Comparison of ENCODE assay signal across 1 cellular context in genomic region chr17:4969551-4970231, GRCh38.
TF ChIP-seq lines count a peak whose summit lies in the region.

No MANE protein-coding gene starts in this region.

TF ChIP-seq in HepG2, 621 proteins besides CTCF, POLR2A, EP300 and RAD21 (continued from another document and continues in another):
- TF ChIP-seq HOXA5 (CRISPR knock-in tag; IDR thresholded peaks at IDR 0.05), result 0 out of 2 replicates have a peak, but pooled peaks have one; percentile 25
- 0 out of 2 replicates have a peak, but pooled peaks have one; percentile 36 for TF ChIP-seq ZNF747 (CRISPR knock-in tag; IDR thresholded peaks at IDR 0.05; ENCODE audit: borderline replicate concordance)
- no peak for TF ChIP-seq AGO1 (IDR thresholded peaks at IDR 0.05; ENCODE audit: low read depth, low read length, poor library complexity, severe bottlenecking)
- TF ChIP-seq ZUFSP (CRISPR knock-in tag; IDR thresholded peaks at IDR 0.05; ENCODE audit: borderline replicate concordance), result no peak
- TF ChIP-seq ZNF124 (CRISPR knock-in tag; IDR thresholded peaks at IDR 0.05), result no peak
- TF ChIP-seq POLR2AphosphoS2 (IDR thresholded peaks at IDR 0.05; ENCODE audit: low read depth, low read length), result no peak
- no peak for TF ChIP-seq ZNF484 (CRISPR knock-in tag; IDR thresholded peaks at IDR 0.05; ENCODE audit: borderline replicate concordance, low read depth)
- TF ChIP-seq ZSCAN12 (CRISPR knock-in tag; IDR thresholded peaks at IDR 0.05), result no peak
- peak; percentile 67; the same call in 1 of the 2 replicates for TF ChIP-seq HOXA3 (CRISPR knock-in tag; IDR thresholded peaks at IDR 0.05)
- TF ChIP-seq ZNF253 (CRISPR knock-in tag; IDR thresholded peaks at IDR 0.05; ENCODE audit: borderline replicate concordance), result 0 out of 2 replicates have a peak, but pooled peaks have one; percentile 39
- TF ChIP-seq ZNF768 (CRISPR knock-in tag; IDR thresholded peaks at IDR 0.05), result no peak
- no peak for TF ChIP-seq ZNF33A (CRISPR knock-in tag; IDR thresholded peaks at IDR 0.05; ENCODE audit: borderline replicate concordance)
- peak; percentile 41; the same call in 1 of the 2 replicates for TF ChIP-seq ZHX1 (CRISPR knock-in tag; IDR thresholded peaks at IDR 0.05; ENCODE audit: low read depth)
- TF ChIP-seq NFAT5 (CRISPR knock-in tag; IDR thresholded peaks at IDR 0.05), result 0 out of 2 replicates have a peak, but pooled peaks have one; percentile 33
- TF ChIP-seq ZNF142 (CRISPR knock-in tag; IDR thresholded peaks at IDR 0.05), result peak; percentile 54; the same call in 1 of the 2 replicates
- no peak for TF ChIP-seq ZNF567 (CRISPR knock-in tag; IDR thresholded peaks at IDR 0.05; ENCODE audit: borderline replicate concordance)
- peak; percentile 38; the same call in 1 of the 2 replicates for TF ChIP-seq ZNF629 (CRISPR knock-in tag; conservative IDR thresholded peaks at IDR 0.05)
- peak; percentile 4; the same call in 1 of the 2 replicates for TF ChIP-seq ELF1 (CRISPR knock-in tag; IDR thresholded peaks at IDR 0.05)
- TF ChIP-seq MXD1 (CRISPR knock-in tag; IDR thresholded peaks at IDR 0.05), result 0 out of 2 replicates have a peak, but pooled peaks have one; percentile 12
- TF ChIP-seq SYNCRIP (IDR thresholded peaks at IDR 0.05; ENCODE audit: insufficient read depth, low read depth, low read length), result no peak
- TF ChIP-seq SNAPC5 (CRISPR knock-in tag; IDR thresholded peaks at IDR 0.05; ENCODE audit: borderline replicate concordance), result no peak
- TF ChIP-seq EED (CRISPR knock-in tag; IDR thresholded peaks at IDR 0.05), result 0 out of 2 replicates have a peak, but pooled peaks have one; percentile 35
- TF ChIP-seq ZBTB33 (CRISPR knock-in tag; IDR thresholded peaks at IDR 0.05), result peak; percentile 39; the same call in 1 of the 2 replicates
- 0 out of 2 replicates have a peak, but pooled peaks have one; percentile 28 for TF ChIP-seq MED1 (CRISPR knock-in tag; IDR thresholded peaks at IDR 0.05)
- TF ChIP-seq NFKBIZ (CRISPR knock-in tag; IDR thresholded peaks at IDR 0.05), result no peak
- no peak for TF ChIP-seq ZNF547 (CRISPR knock-in tag; IDR thresholded peaks at IDR 0.05)
- no peak for TF ChIP-seq ZNF121 (CRISPR knock-in tag; IDR thresholded peaks at IDR 0.05)
- no peak for TF ChIP-seq PPARG (CRISPR knock-in tag; conservative IDR thresholded peaks at IDR 0.05)
- 0 out of 2 replicates have a peak, but pooled peaks have one; percentile 43 for TF ChIP-seq ZNF292 (CRISPR knock-in tag; IDR thresholded peaks at IDR 0.05; ENCODE audit: borderline replicate concordance, low read depth)
- TF ChIP-seq ZNF143 (CRISPR knock-in tag; IDR thresholded peaks at IDR 0.05), result 0 out of 2 replicates have a peak, but pooled peaks have one; percentile 30
